8 cellular contexts compared by ENCODE assay signal in genomic region chr10:102229810-102230263, GRCh38. TPM values are rescaled to one million over a fixed set of nuclear protein-coding genes. Genes with fewer than 3 reads are reported as not detected.
DNase-seq lines count a peak whose midpoint lies in the region; ATAC-seq and TF ChIP-seq lines count a peak whose summit lies in the region.

No MANE protein-coding gene starts in this region.

- peaks cover 6 to 26% (median 16%) of the 10 kb centered on the region in 4 donors for H3K4me1 Mint-ChIP-seq in CD4-positive, alpha-beta memory T cell
- H3K4me1 Mint-ChIP-seq in HFFc6 (ENCODE audit: low read depth): peaks cover 30% of the 10 kb centered on the region

- H3K36me3 Mint-ChIP-seq in CD4-positive, alpha-beta memory T cell: no peaks in the 10 kb centered on the region
- no peaks in the 10 kb centered on the region for H3K36me3 Mint-ChIP-seq in HFFc6 (ENCODE audit: low read depth)

- POLR2A ChIA-PET in CD4-positive, alpha-beta memory T cell (lab: Charles Lee; ENCODE audit: partially characterized antibody): interaction anchor here (0.8 to 3.4 kb wide), 14 partner anchors 11 to 354 kb away, joined by 3 to 30 read pairs (median 5); partner anchors contain the start of genes CUEDC2, GBF1 and PITX3

- H3K4me1 ChIP-seq in CD4-positive, alpha-beta memory T cell (ENCODE audit: insufficient read depth, low read length): peaks cover 30% of the 10 kb centered on the region
- peaks cover 20 to 46% of the 10 kb centered on the region in 2 donors for H3K4me1 ChIP-seq in left lung

- CTCF ChIA-PET in CD4-positive, alpha-beta memory T cell (lab: Charles Lee; ENCODE audit: partially characterized antibody): interaction anchor here (0.7 to 24.6 kb wide), 47 partner anchors 10 to 411 kb away, joined by 3 to 549 read pairs (median 5); partner anchors contain the start of genes GBF1, NFKB2, NOLC1 and PITX3

- peaks cover 9% of the 10 kb centered on the region for H3K27me3 ChIP-seq in CD4-positive, alpha-beta memory T cell (ENCODE audit: insufficient read depth, low read length)
- peaks cover 16 to 51% of the 10 kb centered on the region in 2 donors for H3K27me3 ChIP-seq in left lung

- peak; percentile 82 to 86 (median 85) for DNase-seq in CD4-positive, alpha-beta memory T cell
- DNase-seq in HFFc6: peak; percentile 42
- peak; percentile 34 for DNase-seq in NCI-H526 treated with DMSO at 0.1 percent for 48 hours (lab: John Stamatoyannopoulos, UW)
- peak; percentile 80 for DNase-seq in activated CD4-positive, alpha-beta T cell treated with anti-CD3 and anti-CD28 coated beads, Interleukin-2, amount 50 U/mL, for 24 hours (ENCODE audit: low read depth in 1 of 2, low spot score in 1 of 2)
- peak; percentile 51 for DNase-seq in dedifferentiated amniotic fluid mesenchymal stem cell (ENCODE audit: extremely low spot score)
- DNase-seq in left lung: peak; percentile 85 to 98
- DNase-seq in stimulated activated CD4-positive, alpha-beta T cell treated with anti-CD3 and anti-CD28 coated beads, Interleukin-2, amount 100 ng/mL, for 24 hours: peak; percentile 89 to 91

- H3K27ac Mint-ChIP-seq in CD4-positive, alpha-beta memory T cell: peak overlapping the region in 5 of 7 donors; percentile 16 to 64 (median 43)
- H3K27ac Mint-ChIP-seq in HFFc6: no peak overlapping the region

- peaks cover 22 to 33% of the 10 kb centered on the region in 2 donors for H3K27me3 Mint-ChIP-seq in CD4-positive, alpha-beta memory T cell
- peaks cover 11% of the 10 kb centered on the region for H3K27me3 Mint-ChIP-seq in HFFc6 (ENCODE audit: insufficient read depth)

- ATAC-seq in left lung: peak; percentile 75
- ATAC-seq in HG02981 (IDR thresholded peaks at IDR 0.05; ENCODE audit: unreplicated experiment): no peak

- no peaks in the 10 kb centered on the region for H3K36me3 ChIP-seq in CD4-positive, alpha-beta memory T cell (ENCODE audit: insufficient read depth, low read length)
- no peaks in the 10 kb centered on the region for H3K36me3 ChIP-seq in left lung

- H3K27ac ChIP-seq in CD4-positive, alpha-beta memory T cell (ENCODE audit: low read depth, low read length): no peak overlapping the region
- H3K27ac ChIP-seq in left lung: no peak overlapping the region

- intact Hi-C loops in CD4-positive, alpha-beta memory T cell (cut with micrococcal nuclease): loop anchor here (1.0 to 5.0 kb wide), 5 partner anchors 61 to 354 kb away; partner anchors contain the start of gene PPRC1
- intact Hi-C loops in left lung (cut with DNase I): loop anchor here (5.0 to 10.0 kb wide), 2 partner anchors 122 to 125 kb away; no protein-coding TSS in a partner anchor

- H3K9me3 ChIP-seq in CD4-positive, alpha-beta memory T cell (ENCODE audit: control insufficient read depth in 1 of 2, low read length in 2 of 2): no peaks in the 10 kb centered on the region
- no peaks in the 10 kb centered on the region for H3K9me3 ChIP-seq in left lung

- peak overlapping the region; percentile 20 to 41 for H3K4me3 ChIP-seq in CD4-positive, alpha-beta memory T cell (ENCODE audit: low read length in 2 of 2)
- H3K4me3 ChIP-seq in left lung: peak overlapping the region in 1 of 2 donors; percentile 43

- H3K9me3 Mint-ChIP-seq in CD4-positive, alpha-beta memory T cell: no peaks in the 10 kb centered on the region
- no peaks in the 10 kb centered on the region for H3K9me3 Mint-ChIP-seq in HFFc6

- peak overlapping the region; percentile 77 to 91 (median 82) for H3K4me3 Mint-ChIP-seq in CD4-positive, alpha-beta memory T cell
- peak overlapping the region; percentile 83 for H3K4me3 Mint-ChIP-seq in HFFc6

- peak; percentile 96 for TF ChIP-seq CTCF in HFFc6 (IDR thresholded peaks at IDR 0.05)
- TF ChIP-seq CTCF in left lung (IDR thresholded peaks at IDR 0.05): peak; percentile 87 to 91

RNA-seq across cellular contexts. Expression of gene ELOVL3, which starts 3.7 kb away (rescaled TPM):
- total RNA-seq in CD4-positive, alpha-beta memory T cell: not detected
- polyA plus RNA-seq in CD4-positive, alpha-beta memory T cell: not detected
- total RNA-seq in HFFc6 (2021; fragmentation: NEBNext Ultra II Directional; extraction: Animal tissue kit (Norgen Biotek cat#: 25700)): under 1 TPM in 4 of 6 experiments, not detected in 2; 0.11 to 0.21 (median 0.16) TPM
- total RNA-seq in left lung: under 1 TPM; 0.58 to 0.65 TPM

RNA-seq across cellular contexts. Expression of gene PITX3, which starts 11.5 kb away (rescaled TPM):
- total RNA-seq in CD4-positive, alpha-beta memory T cell: not detected
- not detected for polyA plus RNA-seq in CD4-positive, alpha-beta memory T cell
- under 1 TPM in 1 of 6 experiments, not detected in 5; 0.14 TPM for total RNA-seq in HFFc6 (2021; fragmentation: NEBNext Ultra II Directional; extraction: Animal tissue kit (Norgen Biotek cat#: 25700))
- total RNA-seq in left lung: under 1 TPM in 1 of 2 donors, not detected in 1; 0.29 TPM

RNA-seq across cellular contexts. Expression of gene GBF1, which starts 15.5 kb away (rescaled TPM):
- total RNA-seq in CD4-positive, alpha-beta memory T cell: 10 to 100 TPM; 39.6 to 44.7 TPM
- polyA plus RNA-seq in CD4-positive, alpha-beta memory T cell: 10 to 100 TPM in 1 of 2 donors, 1 to 10 TPM in 1; 3.1 to 23.9 TPM
- total RNA-seq in HFFc6 (2021; fragmentation: NEBNext Ultra II Directional; extraction: Animal tissue kit (Norgen Biotek cat#: 25700)): 10 to 100 TPM; 67.2 to 83.6 (median 74.2) TPM
- 10 to 100 TPM; 48.7 to 53.4 TPM for total RNA-seq in left lung

Comparison
In these comparisons a context has a peak if more than half of its experiments do, and no peak if none do; other contexts are left out.
1. DNase-seq: peak in every context shown above with its lines; median percentile 92 in left lung; 90 in stimulated activated CD4-positive, alpha-beta T cell treated with anti-CD3 and anti-CD28 coated beads, Interleukin-2, amount 100 ng/mL, for 24 hours; 85 in CD4-positive, alpha-beta memory T cell; 80 in activated CD4-positive, alpha-beta T cell treated with anti-CD3 and anti-CD28 coated beads, Interleukin-2, amount 50 U/mL, for 24 hours; 51 in dedifferentiated amniotic fluid mesenchymal stem cell; 42 in HFFc6; 34 in NCI-H526 treated with DMSO at 0.1 percent for 48 hours.